ENCODE assay signal across 1 cellular context in the genomic region with DNA sequence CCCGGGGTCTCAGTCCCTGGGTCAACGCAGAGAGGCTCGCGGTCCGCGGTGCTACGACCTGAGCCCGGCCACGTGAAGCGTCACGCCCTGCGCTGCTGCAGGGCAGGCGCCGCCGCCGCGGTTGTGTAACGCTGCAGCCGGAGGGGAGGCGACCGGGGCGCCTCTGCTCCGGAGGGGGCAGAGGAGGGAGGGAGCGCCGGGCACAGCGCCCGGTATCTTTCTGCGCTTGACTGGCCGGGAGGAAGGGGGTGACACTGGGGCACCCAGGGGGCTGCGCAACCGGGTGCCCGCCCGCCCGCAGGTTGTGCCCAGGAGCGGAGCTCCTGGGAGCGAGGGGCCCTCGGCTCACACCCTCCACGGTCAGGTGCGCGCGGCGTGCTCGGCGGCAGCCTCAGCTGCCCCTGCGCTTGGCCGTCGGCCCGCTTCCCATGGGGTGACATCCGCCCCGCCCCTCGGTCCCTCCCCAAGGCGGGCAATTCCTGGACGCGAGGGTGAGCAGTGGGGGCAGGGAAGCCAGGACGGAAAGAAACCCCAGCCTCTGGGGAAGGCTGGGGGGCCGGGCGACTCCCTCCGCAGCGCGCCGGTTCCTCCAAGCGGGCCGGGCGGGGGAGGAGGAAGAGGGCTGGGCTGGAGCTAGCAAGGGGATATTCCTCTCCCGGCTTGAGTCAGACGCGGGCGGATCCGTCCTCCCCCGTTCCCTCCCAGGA.
TF ChIP-seq lines count a peak whose summit lies in the region.

No MANE protein-coding gene starts in this region.

TF ChIP-seq in HepG2, 621 proteins besides CTCF, POLR2A, EP300 and RAD21 (continued from another document and continues in another):
- TF ChIP-seq, protein P1, sequence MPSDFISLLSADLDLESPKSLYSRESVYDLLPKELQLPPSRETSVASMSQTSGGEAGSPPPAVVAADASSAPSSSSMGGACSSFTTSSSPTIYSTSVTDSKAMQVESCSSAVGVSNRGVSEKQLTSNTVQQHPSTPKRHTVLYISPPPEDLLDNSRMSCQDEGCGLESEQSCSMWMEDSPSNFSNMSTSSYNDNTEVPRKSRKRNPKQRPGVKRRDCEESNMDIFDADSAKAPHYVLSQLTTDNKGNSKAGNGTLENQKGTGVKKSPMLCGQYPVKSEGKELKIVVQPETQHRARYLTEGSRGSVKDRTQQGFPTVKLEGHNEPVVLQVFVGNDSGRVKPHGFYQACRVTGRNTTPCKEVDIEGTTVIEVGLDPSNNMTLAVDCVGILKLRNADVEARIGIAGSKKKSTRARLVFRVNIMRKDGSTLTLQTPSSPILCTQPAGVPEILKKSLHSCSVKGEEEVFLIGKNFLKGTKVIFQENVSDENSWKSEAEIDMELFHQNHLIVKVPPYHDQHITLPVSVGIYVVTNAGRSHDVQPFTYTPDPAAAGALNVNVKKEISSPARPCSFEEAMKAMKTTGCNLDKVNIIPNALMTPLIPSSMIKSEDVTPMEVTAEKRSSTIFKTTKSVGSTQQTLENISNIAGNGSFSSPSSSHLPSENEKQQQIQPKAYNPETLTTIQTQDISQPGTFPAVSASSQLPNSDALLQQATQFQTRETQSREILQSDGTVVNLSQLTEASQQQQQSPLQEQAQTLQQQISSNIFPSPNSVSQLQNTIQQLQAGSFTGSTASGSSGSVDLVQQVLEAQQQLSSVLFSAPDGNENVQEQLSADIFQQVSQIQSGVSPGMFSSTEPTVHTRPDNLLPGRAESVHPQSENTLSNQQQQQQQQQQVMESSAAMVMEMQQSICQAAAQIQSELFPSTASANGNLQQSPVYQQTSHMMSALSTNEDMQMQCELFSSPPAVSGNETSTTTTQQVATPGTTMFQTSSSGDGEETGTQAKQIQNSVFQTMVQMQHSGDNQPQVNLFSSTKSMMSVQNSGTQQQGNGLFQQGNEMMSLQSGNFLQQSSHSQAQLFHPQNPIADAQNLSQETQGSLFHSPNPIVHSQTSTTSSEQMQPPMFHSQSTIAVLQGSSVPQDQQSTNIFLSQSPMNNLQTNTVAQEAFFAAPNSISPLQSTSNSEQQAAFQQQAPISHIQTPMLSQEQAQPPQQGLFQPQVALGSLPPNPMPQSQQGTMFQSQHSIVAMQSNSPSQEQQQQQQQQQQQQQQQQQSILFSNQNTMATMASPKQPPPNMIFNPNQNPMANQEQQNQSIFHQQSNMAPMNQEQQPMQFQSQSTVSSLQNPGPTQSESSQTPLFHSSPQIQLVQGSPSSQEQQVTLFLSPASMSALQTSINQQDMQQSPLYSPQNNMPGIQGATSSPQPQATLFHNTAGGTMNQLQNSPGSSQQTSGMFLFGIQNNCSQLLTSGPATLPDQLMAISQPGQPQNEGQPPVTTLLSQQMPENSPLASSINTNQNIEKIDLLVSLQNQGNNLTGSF (CRISPR knock-in tag; IDR thresholded peaks at IDR 0.05), result peak; percentile 87
- TF ChIP-seq, protein P2, sequence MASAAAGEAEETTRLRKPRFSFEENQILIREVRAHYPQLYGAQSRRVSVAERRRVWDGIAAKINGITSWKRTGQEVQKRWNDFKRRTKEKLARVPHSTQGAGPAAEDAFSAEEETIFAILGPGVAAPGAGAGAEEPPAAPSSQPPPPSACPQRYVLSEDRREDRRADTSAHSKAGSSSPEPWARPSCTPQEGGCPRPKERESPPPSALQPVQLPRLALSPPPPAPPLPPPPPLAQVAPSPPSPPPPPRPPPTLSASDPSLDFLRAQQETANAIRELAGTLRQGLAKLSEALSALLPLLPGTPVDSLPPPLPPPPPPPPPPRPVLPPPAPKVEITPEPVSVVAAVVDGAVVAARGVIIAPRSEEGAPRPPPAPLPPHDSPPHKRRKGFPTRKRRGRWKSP (CRISPR knock-in tag; IDR thresholded peaks at IDR 0.05), result peak; percentile 83
- TF ChIP-seq ZNF468 (CRISPR knock-in tag; IDR thresholded peaks at IDR 0.05), result peak; percentile 59; the same call in 1 of the 2 replicates
- TF ChIP-seq, protein P3, sequence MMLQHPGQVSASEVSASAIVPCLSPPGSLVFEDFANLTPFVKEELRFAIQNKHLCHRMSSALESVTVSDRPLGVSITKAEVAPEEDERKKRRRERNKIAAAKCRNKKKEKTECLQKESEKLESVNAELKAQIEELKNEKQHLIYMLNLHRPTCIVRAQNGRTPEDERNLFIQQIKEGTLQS (CRISPR knock-in tag; IDR thresholded peaks at IDR 0.05), result peak; percentile 45; the same call in 1 of the 2 replicates
- TF ChIP-seq, protein P4, sequence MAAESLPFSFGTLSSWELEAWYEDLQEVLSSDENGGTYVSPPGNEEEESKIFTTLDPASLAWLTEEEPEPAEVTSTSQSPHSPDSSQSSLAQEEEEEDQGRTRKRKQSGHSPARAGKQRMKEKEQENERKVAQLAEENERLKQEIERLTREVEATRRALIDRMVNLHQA (CRISPR knock-in tag; IDR thresholded peaks at IDR 0.05), result no peak
- TF ChIP-seq MTF2 (CRISPR knock-in tag; IDR thresholded peaks at IDR 0.05; ENCODE audit: borderline replicate concordance), result no peak; the same call in 1 of the 2 replicates
- no peak for TF ChIP-seq NFIC (IDR thresholded peaks at IDR 0.05; ENCODE audit: low read length)
- TF ChIP-seq ZNF382 (CRISPR knock-in tag; IDR thresholded peaks at IDR 0.05; ENCODE audit: borderline replicate concordance), result no peak
- TF ChIP-seq, protein P5, sequence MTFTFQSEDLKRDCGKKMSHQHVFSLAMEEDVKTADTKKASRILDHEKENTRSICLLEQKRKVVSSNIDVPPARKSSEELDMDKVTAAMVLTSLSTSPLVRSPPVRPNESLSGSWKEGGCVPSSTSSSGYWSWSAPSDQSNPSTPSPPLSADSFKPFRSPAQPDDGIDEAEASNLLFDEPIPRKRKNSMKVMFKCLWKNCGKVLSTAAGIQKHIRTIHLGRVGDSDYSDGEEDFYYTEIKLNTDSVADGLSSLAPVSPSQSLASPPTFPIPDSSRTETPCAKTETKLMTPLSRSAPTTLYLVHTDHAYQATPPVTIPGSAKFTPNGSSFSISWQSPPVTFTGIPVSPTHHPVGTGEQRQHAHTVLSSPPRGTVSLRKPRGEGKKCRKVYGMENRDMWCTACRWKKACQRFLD (CRISPR knock-in tag; IDR thresholded peaks at IDR 0.05; ENCODE audit: borderline replicate concordance), result no peak
- TF ChIP-seq, protein P6, sequence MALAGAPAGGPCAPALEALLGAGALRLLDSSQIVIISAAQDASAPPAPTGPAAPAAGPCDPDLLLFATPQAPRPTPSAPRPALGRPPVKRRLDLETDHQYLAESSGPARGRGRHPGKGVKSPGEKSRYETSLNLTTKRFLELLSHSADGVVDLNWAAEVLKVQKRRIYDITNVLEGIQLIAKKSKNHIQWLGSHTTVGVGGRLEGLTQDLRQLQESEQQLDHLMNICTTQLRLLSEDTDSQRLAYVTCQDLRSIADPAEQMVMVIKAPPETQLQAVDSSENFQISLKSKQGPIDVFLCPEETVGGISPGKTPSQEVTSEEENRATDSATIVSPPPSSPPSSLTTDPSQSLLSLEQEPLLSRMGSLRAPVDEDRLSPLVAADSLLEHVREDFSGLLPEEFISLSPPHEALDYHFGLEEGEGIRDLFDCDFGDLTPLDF (CRISPR knock-in tag; IDR thresholded peaks at IDR 0.05), result peak; percentile 76
- TF ChIP-seq CENPX (CRISPR knock-in tag; IDR thresholded peaks at IDR 0.05), result no peak
- TF ChIP-seq TARDBP (CRISPR knock-in tag; IDR thresholded peaks at IDR 0.05), result peak; percentile 92
- no peak for TF ChIP-seq NCOA5 (CRISPR knock-in tag; IDR thresholded peaks at IDR 0.05)
- peak; percentile 97 for TF ChIP-seq TBX2 (CRISPR knock-in tag; IDR thresholded peaks at IDR 0.05; ENCODE audit: borderline replicate concordance)
- TF ChIP-seq, protein P7, sequence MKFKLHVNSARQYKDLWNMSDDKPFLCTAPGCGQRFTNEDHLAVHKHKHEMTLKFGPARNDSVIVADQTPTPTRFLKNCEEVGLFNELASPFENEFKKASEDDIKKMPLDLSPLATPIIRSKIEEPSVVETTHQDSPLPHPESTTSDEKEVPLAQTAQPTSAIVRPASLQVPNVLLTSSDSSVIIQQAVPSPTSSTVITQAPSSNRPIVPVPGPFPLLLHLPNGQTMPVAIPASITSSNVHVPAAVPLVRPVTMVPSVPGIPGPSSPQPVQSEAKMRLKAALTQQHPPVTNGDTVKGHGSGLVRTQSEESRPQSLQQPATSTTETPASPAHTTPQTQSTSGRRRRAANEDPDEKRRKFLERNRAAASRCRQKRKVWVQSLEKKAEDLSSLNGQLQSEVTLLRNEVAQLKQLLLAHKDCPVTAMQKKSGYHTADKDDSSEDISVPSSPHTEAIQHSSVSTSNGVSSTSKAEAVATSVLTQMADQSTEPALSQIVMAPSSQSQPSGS (CRISPR knock-in tag; IDR thresholded peaks at IDR 0.05), result peak; percentile 77
- TF ChIP-seq FIP1L1 (IDR thresholded peaks at IDR 0.05; ENCODE audit: borderline replicate concordance, insufficient read depth, low read depth, low read length), result peak; percentile 68; the same call in 1 of the 2 replicates
- TF ChIP-seq ZNF557 (CRISPR knock-in tag; IDR thresholded peaks at IDR 0.05), result no peak
- TF ChIP-seq MAF1 (CRISPR knock-in tag; IDR thresholded peaks at IDR 0.05; ENCODE audit: borderline replicate concordance), result peak; percentile 69; the same call in 1 of the 2 replicates
- TF ChIP-seq, protein P8, sequence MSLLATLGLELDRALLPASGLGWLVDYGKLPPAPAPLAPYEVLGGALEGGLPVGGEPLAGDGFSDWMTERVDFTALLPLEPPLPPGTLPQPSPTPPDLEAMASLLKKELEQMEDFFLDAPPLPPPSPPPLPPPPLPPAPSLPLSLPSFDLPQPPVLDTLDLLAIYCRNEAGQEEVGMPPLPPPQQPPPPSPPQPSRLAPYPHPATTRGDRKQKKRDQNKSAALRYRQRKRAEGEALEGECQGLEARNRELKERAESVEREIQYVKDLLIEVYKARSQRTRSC (CRISPR knock-in tag; IDR thresholded peaks at IDR 0.05; ENCODE audit: low read depth), result 0 out of 2 replicates have a peak, but pooled peaks have one; percentile 58
- TF ChIP-seq BRD4 (CRISPR knock-in tag; IDR thresholded peaks at IDR 0.05), result peak; percentile 36
- TF ChIP-seq ZFP37 (CRISPR knock-in tag; IDR thresholded peaks at IDR 0.05; ENCODE audit: borderline replicate concordance), result no peak; the same call in 1 of the 2 replicates
- no peak for TF ChIP-seq SIN3B (IDR thresholded peaks at IDR 0.05; ENCODE audit: low read length)
- 0 out of 2 replicates have a peak, but pooled peaks have one; percentile 45 for TF ChIP-seq ZNF296 (CRISPR knock-in tag; conservative IDR thresholded peaks at IDR 0.05)
- TF ChIP-seq ZNF264 (CRISPR knock-in tag; IDR thresholded peaks at IDR 0.05), result no peak; the same call in 1 of the 2 replicates
- no peak for TF ChIP-seq HCFC1 (IDR thresholded peaks at IDR 0.05; ENCODE audit: low read depth, low read length)
- TF ChIP-seq GFI1 (CRISPR knock-in tag; IDR thresholded peaks at IDR 0.05; ENCODE audit: borderline replicate concordance), result no peak
- TF ChIP-seq, protein P9, sequence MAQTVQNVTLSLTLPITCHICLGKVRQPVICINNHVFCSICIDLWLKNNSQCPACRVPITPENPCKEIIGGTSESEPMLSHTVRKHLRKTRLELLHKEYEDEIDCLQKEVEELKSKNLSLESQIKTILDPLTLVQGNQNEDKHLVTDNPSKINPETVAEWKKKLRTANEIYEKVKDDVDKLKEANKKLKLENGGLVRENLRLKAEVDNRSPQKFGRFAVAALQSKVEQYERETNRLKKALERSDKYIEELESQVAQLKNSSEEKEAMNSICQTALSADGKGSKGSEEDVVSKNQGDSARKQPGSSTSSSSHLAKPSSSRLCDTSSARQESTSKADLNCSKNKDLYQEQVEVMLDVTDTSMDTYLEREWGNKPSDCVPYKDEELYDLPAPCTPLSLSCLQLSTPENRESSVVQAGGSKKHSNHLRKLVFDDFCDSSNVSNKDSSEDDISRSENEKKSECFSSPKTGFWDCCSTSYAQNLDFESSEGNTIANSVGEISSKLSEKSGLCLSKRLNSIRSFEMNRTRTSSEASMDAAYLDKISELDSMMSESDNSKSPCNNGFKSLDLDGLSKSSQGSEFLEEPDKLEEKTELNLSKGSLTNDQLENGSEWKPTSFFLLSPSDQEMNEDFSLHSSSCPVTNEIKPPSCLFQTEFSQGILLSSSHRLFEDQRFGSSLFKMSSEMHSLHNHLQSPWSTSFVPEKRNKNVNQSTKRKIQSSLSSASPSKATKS (CRISPR knock-in tag; IDR thresholded peaks at IDR 0.05), result no peak
- TF ChIP-seq ZNF615 (CRISPR knock-in tag; IDR thresholded peaks at IDR 0.05; ENCODE audit: borderline replicate concordance), result 0 out of 2 replicates have a peak, but pooled peaks have one; percentile 37
- TF ChIP-seq SETDB1 (CRISPR knock-in tag; IDR thresholded peaks at IDR 0.05; ENCODE audit: borderline replicate concordance), result 0 out of 2 replicates have a peak, but pooled peaks have one; percentile 21
- TF ChIP-seq, protein P10, sequence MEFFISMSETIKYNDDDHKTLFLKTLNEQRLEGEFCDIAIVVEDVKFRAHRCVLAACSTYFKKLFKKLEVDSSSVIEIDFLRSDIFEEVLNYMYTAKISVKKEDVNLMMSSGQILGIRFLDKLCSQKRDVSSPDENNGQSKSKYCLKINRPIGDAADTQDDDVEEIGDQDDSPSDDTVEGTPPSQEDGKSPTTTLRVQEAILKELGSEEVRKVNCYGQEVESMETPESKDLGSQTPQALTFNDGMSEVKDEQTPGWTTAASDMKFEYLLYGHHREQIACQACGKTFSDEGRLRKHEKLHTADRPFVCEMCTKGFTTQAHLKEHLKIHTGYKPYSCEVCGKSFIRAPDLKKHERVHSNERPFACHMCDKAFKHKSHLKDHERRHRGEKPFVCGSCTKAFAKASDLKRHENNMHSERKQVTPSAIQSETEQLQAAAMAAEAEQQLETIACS (CRISPR knock-in tag; IDR thresholded peaks at IDR 0.05), result no peak
- 0 out of 2 replicates have a peak, but pooled peaks have one; percentile 28 for TF ChIP-seq SNAPC2 (CRISPR knock-in tag; IDR thresholded peaks at IDR 0.05)
- TF ChIP-seq ZSCAN22 (CRISPR knock-in tag; IDR thresholded peaks at IDR 0.05), result no peak
- no peak for TF ChIP-seq ZNF124 (CRISPR knock-in tag; IDR thresholded peaks at IDR 0.05)
- TF ChIP-seq, protein P11, sequence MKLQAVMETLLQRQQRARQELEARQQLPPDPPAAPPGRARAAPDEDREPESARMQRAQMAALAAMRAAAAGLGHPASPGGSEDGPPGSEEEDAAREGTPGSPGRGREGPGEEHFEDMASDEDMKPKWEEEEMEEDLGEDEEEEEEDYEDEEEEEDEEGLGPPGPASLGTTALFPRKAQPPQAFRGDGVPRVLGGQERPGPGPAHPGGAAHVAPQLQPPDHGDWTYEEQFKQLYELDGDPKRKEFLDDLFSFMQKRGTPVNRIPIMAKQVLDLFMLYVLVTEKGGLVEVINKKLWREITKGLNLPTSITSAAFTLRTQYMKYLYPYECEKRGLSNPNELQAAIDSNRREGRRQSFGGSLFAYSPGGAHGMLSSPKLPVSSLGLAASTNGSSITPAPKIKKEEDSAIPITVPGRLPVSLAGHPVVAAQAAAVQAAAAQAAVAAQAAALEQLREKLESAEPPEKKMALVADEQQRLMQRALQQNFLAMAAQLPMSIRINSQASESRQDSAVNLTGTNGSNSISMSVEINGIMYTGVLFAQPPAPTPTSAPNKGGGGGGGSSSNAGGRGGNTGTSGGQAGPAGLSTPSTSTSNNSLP (IDR thresholded peaks at IDR 0.05; ENCODE audit: low read depth, low read length), result no peak
